ENCODE assay signal across 1 cellular context in genomic region chr17:72110953-72111339, GRCh38.
TF ChIP-seq lines count a peak whose summit lies in the region.

No MANE protein-coding gene starts in this region.

TF ChIP-seq in GM23338, 12 proteins besides CTCF, POLR2A, EP300 and RAD21 (continued from another document):
- TF ChIP-seq REST (IDR thresholded peaks at IDR 0.05; ENCODE audit: unreplicated experiment) (no peak), EZH2phosphoT487 (IDR thresholded peaks at IDR 0.05; ENCODE audit: unreplicated experiment) (no peak), ETS1 (IDR thresholded peaks at IDR 0.05) (no peak), NANOG (IDR thresholded peaks at IDR 0.05; ENCODE audit: borderline replicate concordance) (no peak), STAT1 (IDR thresholded peaks at IDR 0.05; ENCODE audit: unreplicated experiment) (no peak), JUNB (IDR thresholded peaks at IDR 0.05; ENCODE audit: unreplicated experiment) (no peak)
